ENCODE assay signal across 16 cellular contexts in the genomic region with DNA sequence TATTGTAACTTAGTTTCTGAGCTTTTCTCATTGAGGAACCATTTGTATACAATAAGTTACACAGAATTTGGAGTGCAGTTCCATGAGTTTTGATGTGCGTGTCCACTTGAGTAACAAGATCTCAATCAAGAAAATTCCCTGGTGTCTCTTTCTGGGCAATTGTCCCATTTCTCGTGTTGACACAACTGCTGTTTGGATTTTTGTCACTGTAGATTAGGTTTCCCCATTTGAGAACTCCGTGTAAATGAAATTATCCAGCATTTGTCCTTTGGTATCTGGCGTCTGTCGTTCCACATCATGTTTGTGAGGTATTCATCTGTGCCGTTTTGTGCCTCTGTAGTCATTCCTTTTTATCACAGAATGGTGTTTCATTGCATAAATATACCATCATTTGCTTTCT.
A peak's percentile ranks its signal among the peaks of the same experiment; 100 is the strongest.
DNase-seq lines count a peak whose midpoint lies in the region; ATAC-seq and TF ChIP-seq lines count a peak whose summit lies in the region.
"Had no signal": no experiment of that assay in that cellular context is flagged by ENCODE, and none has a peak within 500 bp of the region (broad histone marks: within the 10 kb centered on the region; RNA-seq: fewer than 3 reads in every experiment).

No MANE protein-coding gene starts in this region.

- H3K36me3 ChIP-seq in PC-3 (ENCODE audit: low read depth, low read length) (no peaks in the 10 kb centered on the region), left lung (no peaks in the 10 kb centered on the region)
- H3K36me3 ChIP-seq: BE2C had no signal

- no peak overlapping the region for H3K9ac ChIP-seq in PC-3 (ENCODE audit: low read length)

- BruUV-seq in PC-3 (replicated peaks; lab: Mats Ljungman, UMichigan), result no TSS peak

- H3K27me3 ChIP-seq in PC-3 (ENCODE audit: low read length) (no peaks in the 10 kb centered on the region), left lung (no peaks in the 10 kb centered on the region)
- H3K27me3 ChIP-seq: BE2C had no signal

- no peaks in the 10 kb centered on the region for H4K20me1 ChIP-seq in PC-3 (ENCODE audit: low read length)

- H3K9me3 ChIP-seq in PC-3 (ENCODE audit: low read length) (no peaks in the 10 kb centered on the region), left lung (peaks cover 0 to 10% of the 10 kb centered on the region in 2 donors)
- H3K9me3 ChIP-seq: A549, BE2C had no signal

- DNase-seq in LHCN-M2 (ENCODE audit: low read depth) (peak; percentile 79), LNCaP clone FGC (ENCODE audit: low read depth) (peak; percentile 39), PC-3 (peak; percentile 23), myocyte (ENCODE audit: low read depth) (peak; percentile 60), left lung (no peak), NCI-H187 (lab: John Stamatoyannopoulos, UW) (no peak)
- DNase-seq: BE2C; CD4-positive, alpha-beta memory T cell; DMS153; DMS79 treated with DMSO at 0.1 percent for 48 hours; EL; H7 had no signal

- no peaks in the 10 kb centered on the region for H3F3A ChIP-seq in PC-3 (ENCODE audit: low read length, unreplicated experiment)

- H3K79me2 ChIP-seq in PC-3 (ENCODE audit: low read length), result no peaks in the 10 kb centered on the region

- TF ChIP-seq CTCF in LNCaP clone FGC (IDR thresholded peaks at IDR 0.05; ENCODE audit: control insufficient read depth, extremely low read depth, insufficient read depth) (no peak), PC-3 (conservative IDR thresholded peaks at IDR 0.05; ENCODE audit: low read depth, low read length) (no peak), left lung (IDR thresholded peaks at IDR 0.05) (no peak)

- CTCF ChIA-PET in PC-3 (lab: Charles Lee), result no interaction called here

- H3K27ac ChIP-seq in PC-3 (ENCODE audit: low read length), result peak overlapping the region; percentile 77
- H3K27ac ChIP-seq in left lung, result no peak overlapping the region
- H3K27ac ChIP-seq: C4-2B had no signal

- no peak for ATAC-seq in PC-3
- no peak for ATAC-seq in HG02759 (IDR thresholded peaks at IDR 0.05; ENCODE audit: unreplicated experiment)
- ATAC-seq in left lung, result no peak
- ATAC-seq: A549, GM23338 had no signal

- 0 out of 2 replicates have a peak overlapping the region, but pooled peaks have one; percentile 10 for H3K4me2 ChIP-seq in PC-3 (ENCODE audit: low read length)
- H3K4me2 ChIP-seq: A549, GM23338 had no signal

- H3K4me1 ChIP-seq in PC-3 (ENCODE audit: insufficient read depth, low read length) (peaks cover 37% of the 10 kb centered on the region), left lung (no peaks in the 10 kb centered on the region)
- H3K4me1 ChIP-seq: BE2C had no signal

- H3K4me3 ChIP-seq in LNCaP clone FGC (ENCODE audit: low read depth, low read length), result no peak overlapping the region
- H3K4me3 ChIP-seq in PC-3 (ENCODE audit: low read length), result no peak overlapping the region
- no peak overlapping the region for H3K4me3 ChIP-seq in left lung
- H3K4me3 ChIP-seq: A549, GM23338 had no signal

- POLR2A ChIA-PET in PC-3 (lab: Charles Lee; ENCODE audit: unreplicated experiment), result no interaction called here

- H2AFZ ChIP-seq in PC-3 (ENCODE audit: low read length), result no peak overlapping the region
- H2AFZ ChIP-seq: GM23338 had no signal

- no peaks in the 10 kb centered on the region for H3K9me2 ChIP-seq in PC-3 (replicated peaks; ENCODE audit: low read length)

- intact Hi-C loops in PC-3 (cut with micrococcal nuclease), result no loop called here
- intact Hi-C loops in left lung (cut with DNase I), result no loop called here

Comparison
In these comparisons a context has a peak if more than half of its experiments do, and no peak if none do; other contexts are left out.
1. DNase-seq: peak in LHCN-M2 (single experiment), LNCaP clone FGC (single experiment), PC-3 (single experiment) and myocyte (single experiment); none in left lung (0 of 2) and NCI-H187 (0 of 2).